In the genomic region with DNA sequence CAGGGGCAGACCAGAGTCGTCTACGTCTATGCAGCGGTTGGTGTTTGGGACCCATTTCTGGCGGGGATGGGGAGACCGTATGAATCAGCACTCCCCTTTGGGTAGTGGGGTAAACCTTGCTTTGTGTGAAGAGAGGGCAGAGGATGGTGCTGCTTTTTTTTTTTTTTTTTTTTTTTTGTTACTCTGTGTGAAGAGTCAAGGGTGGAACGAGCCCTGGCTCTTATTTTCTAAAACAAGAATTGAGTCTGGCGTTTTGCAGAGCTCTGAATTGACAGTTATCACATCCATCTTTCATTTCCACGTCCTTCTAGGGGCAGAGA, we compare ENCODE assay signal across 8 cellular contexts. TPM values are rescaled to one million over a fixed set of nuclear protein-coding genes. Genes with fewer than 3 reads are reported as not detected.
DNase-seq lines count a peak whose midpoint lies in the region; ATAC-seq, FAIRE-seq and TF ChIP-seq lines count a peak whose summit lies in the region.

No MANE protein-coding gene starts in this region.

- peaks cover 62% of the 10 kb centered on the region for H3K79me2 ChIP-seq in K562 (ENCODE audit: control insufficient read depth, insufficient read depth, low read length)

- peak overlapping the region; percentile 97 for H3K4me3 Mint-ChIP-seq in memory B cell

- 0% methylated on average over 8 of the region's 8 CpGs for WGBS in K562 (ENCODE audit: insufficient coverage, low coverage, missing lambda C conversion rate)
- WGBS in urinary bladder: under 1% methylated on average over 8 of the region's 8 CpGs

- peaks cover 14% of the 10 kb centered on the region; the same call in 1 of the 2 replicates for H4K20me1 ChIP-seq in K562 (replicated peaks; ENCODE audit: control insufficient read depth, insufficient read depth, low read length)

- intact Hi-C loops in K562 (cut with micrococcal nuclease): no loop called here

- peak overlapping the region; percentile 84 to 89 for H3K9ac ChIP-seq in K562 (ENCODE audit: insufficient read depth in 1 of 2, low read depth in 2 of 2, low read length in 2 of 2)

- H3K27ac Mint-ChIP-seq in memory B cell: peak overlapping the region; percentile 99

- H3K9me3 Mint-ChIP-seq in memory B cell: no peaks in the 10 kb centered on the region

- no peak for FAIRE-seq in K562 (lab: Jason Lieb, UNC)

- peak overlapping the region; percentile 95 for H3K4me2 ChIP-seq in K562 (ENCODE audit: insufficient read depth, low read length)

- TF ChIP-seq RAD21 in K562 (CRISPR knock-in tag; conservative IDR thresholded peaks at IDR 0.05 in 1 of 2, IDR thresholded peaks at IDR 0.05 in 1 of 2): no peak

- H3K27me3 Mint-ChIP-seq in memory B cell: no peaks in the 10 kb centered on the region

- no peaks in the 10 kb centered on the region for H3K36me3 ChIP-seq in K562 (ENCODE audit: control insufficient read depth, insufficient read depth, low read length)
- H3K36me3 ChIP-seq in urinary bladder (ENCODE audit: insufficient read depth): no peaks in the 10 kb centered on the region

- no peak for TF ChIP-seq POLR2A in K562 (conservative IDR thresholded peaks at IDR 0.05)

- peak; percentile 0; the same call in 1 of the 3 replicates for ATAC-seq in K562
- ATAC-seq in memory B cell (ENCODE audit: low read depth): no peak
- no peak for ATAC-seq in GM19035 (IDR thresholded peaks at IDR 0.05; ENCODE audit: unreplicated experiment)
- ATAC-seq in GM18517 (IDR thresholded peaks at IDR 0.05; ENCODE audit: unreplicated experiment): no peak

- H3K9me3 ChIP-seq in K562 (replicated peaks; ENCODE audit: control insufficient read depth, insufficient read depth, low read depth, low read length): no peaks in the 10 kb centered on the region

- no TSS peak for BruUV-seq in K562 (replicated peaks; lab: Mats Ljungman, UMichigan)

- POLR2A ChIA-PET in K562 (lab: Yijun Ruan, JAX): interaction anchor here (0.6 to 2.4 kb wide), 11 partner anchors 9 to 209 kb away, joined by 3 to 10 read pairs (median 3); no protein-coding TSS in a partner anchor

- TF ChIP-seq CTCF in C4-2B (conservative IDR thresholded peaks at IDR 0.05) (no peak), K562 (IDR thresholded peaks at IDR 0.05 in 2 of 3, conservative IDR thresholded peaks at IDR 0.05 in 1 of 3; ENCODE audit: insufficient read depth in 2 of 3, low read depth in 1 of 3, low read length in 3 of 3) (no peak)

- H3K36me3 Mint-ChIP-seq in memory B cell: peaks cover 2% of the 10 kb centered on the region

- H2AFZ ChIP-seq in K562 (ENCODE audit: low read depth, low read length): no peak overlapping the region; the same call in 1 of the 2 replicates

- no peak for TF ChIP-seq EP300 in K562 (IDR thresholded peaks at IDR 0.05; ENCODE audit: low read length)

- H3K9me1 ChIP-seq in K562 (ENCODE audit: control insufficient read depth, insufficient read depth, low read length): no peaks in the 10 kb centered on the region

- DNase-seq in M059J (ENCODE audit: low read depth) (peak; percentile 39), K562 (ENCODE audit: extremely low read depth in 1 of 4, low spot score in 3 of 4) (peak in 1 of 4 experiments; percentile 33), memory B cell (ENCODE audit: low spot score in 2 of 2) (no peak), midbrain (lab: John Stamatoyannopoulos, UW) (no peak)

- in situ Hi-C loops in K562 (cut with MboI): no loop called here

- H3K27ac ChIP-seq in C4-2B (peak overlapping the region; percentile 93), K562 (ENCODE audit: extremely low read depth, low read depth, low read length) (peak overlapping the region; percentile 90), urinary bladder (ENCODE audit: low read depth) (peak overlapping the region; percentile 97)

- no peaks in the 10 kb centered on the region for H3K27me3 ChIP-seq in K562 (ENCODE audit: control insufficient read depth in 2 of 2, insufficient read depth in 2 of 2, low read length in 2 of 2)

- CTCF ChIA-PET in K562 (lab: Yijun Ruan, JAX; ENCODE audit: low intra/inter-chr PET ratio): no interaction called here

- H3K4me3 ChIP-seq in K562 (peak overlapping the region; percentile 88), urinary bladder (ENCODE audit: low read depth, low read length) (peak overlapping the region; percentile 84)

- H3K4me1 ChIP-seq in K562 (replicated peaks in 1 of 2; ENCODE audit: control insufficient read depth in 2 of 2, insufficient read depth in 2 of 2, low read length in 2 of 2): peaks cover 8 to 42% of the 10 kb centered on the region in 2 experiments
- H3K4me1 ChIP-seq in urinary bladder (ENCODE audit: insufficient read depth): no peaks in the 10 kb centered on the region

- peaks cover 31% of the 10 kb centered on the region for H3K4me1 Mint-ChIP-seq in memory B cell

TF ChIP-seq in K562, 482 proteins besides CTCF, POLR2A, EP300 and RAD21 (continues in another document):
- TF ChIP-seq PTTG1 (tag; IDR thresholded peaks at IDR 0.05; ENCODE audit: low read depth) (no peak), ZMIZ1 (IDR thresholded peaks at IDR 0.05; ENCODE audit: low read depth in 2 of 2, low read length in 2 of 2) (no peak), ELF4 (CRISPR knock-in tag; IDR thresholded peaks at IDR 0.05) (no peak), ZNF384 (IDR thresholded peaks at IDR 0.05; ENCODE audit: low read depth, low read length) (peak; percentile 62), MTA3 (IDR thresholded peaks at IDR 0.05; ENCODE audit: borderline replicate concordance) (no peak), XRCC5 (IDR thresholded peaks at IDR 0.05; ENCODE audit: low read depth, low read length) (no peak), GATAD2B (IDR thresholded peaks at IDR 0.05; ENCODE audit: borderline replicate concordance) (no peak), PTBP1 (IDR thresholded peaks at IDR 0.05; ENCODE audit: low read depth, low read length) (no peak), TFAP4 (CRISPR knock-in tag; IDR thresholded peaks at IDR 0.05; ENCODE audit: borderline replicate concordance) (0 out of 2 replicates have a peak, but pooled peaks have one; percentile 4)

RNA-seq across cellular contexts. Expression of gene SLAIN2, which starts 1.2 kb away (rescaled TPM):
- 82.8 and 109 TPM in 2 replicates for total RNA-seq in M059J (2014; rRNA removed; shearing (Covaris generic))
- 23.3 and 34.3 TPM in 2 replicates for total RNA-seq in K562 (2011; cell fraction: chromatin; rRNA removed; ENCODE audit: low replicate concordance)
- total RNA-seq in K562 (2011; cell fraction: nucleolus; rRNA removed): 8.2 and 9.6 TPM in 2 replicates
- 16.6 and 27.1 TPM in 2 replicates for total RNA-seq in K562 (2011; cell fraction: nucleoplasm; rRNA removed)
- total RNA-seq in K562 (2014; rRNA removed) (8.4 and 11.5 TPM in 2 replicates), K562 (2014; rRNA removed; fragmentation: Illumina TruSeq; extraction: Trizol) (35.0 and 36.6 TPM in 2 replicates), K562 (2015; rRNA removed; fragmentation: Illumina TruSeq; extraction: Trizol) (46.9 and 56.8 TPM in 2 replicates), K562 (2021) (42.8 and 43.0 TPM in 2 replicates), urinary bladder (73.9 TPM)
- polyA plus RNA-seq in K562 (2011; rRNA removed) (25.5 and 41.8 TPM in 2 replicates), K562 (2014; fragmentation: Illumina TruSeq; extraction: Trizol) (86.2 and 116 TPM in 2 replicates), K562 (2014; fragmentation: Nextera tagmentation; extraction: Ambion mirVana) (1 to 10 TPM; 3.5 to 6.2 TPM), K562 (2014; rRNA removed) (11.7 and 20.2 TPM in 2 replicates), urinary bladder (90.7 TPM)
- polyA plus RNA-seq in K562 (2011; cell fraction: cytosol; rRNA removed): 19.2 and 27.7 TPM in 2 replicates
- polyA plus RNA-seq in K562 (2011; cell fraction: nucleus; rRNA removed): 23.9 and 24.2 TPM in 2 replicates
- 42.5 and 45.8 TPM in 2 replicates for polyA plus RNA-seq in K562 (2012)
- 22.8 and 26.4 TPM in 2 replicates for polyA minus RNA-seq in K562 (2011; rRNA and poly(A)+ RNA removed)
- polyA minus RNA-seq in K562 (2011; cell fraction: cytosol; rRNA and poly(A)+ RNA removed): 21.3 and 21.8 TPM in 2 replicates
- 12.5 and 32.0 TPM in 2 replicates for polyA minus RNA-seq in K562 (2011; cell fraction: nucleus; rRNA and poly(A)+ RNA removed)
